Comparison of ENCODE assay signal across 8 cellular contexts in the genomic region with DNA sequence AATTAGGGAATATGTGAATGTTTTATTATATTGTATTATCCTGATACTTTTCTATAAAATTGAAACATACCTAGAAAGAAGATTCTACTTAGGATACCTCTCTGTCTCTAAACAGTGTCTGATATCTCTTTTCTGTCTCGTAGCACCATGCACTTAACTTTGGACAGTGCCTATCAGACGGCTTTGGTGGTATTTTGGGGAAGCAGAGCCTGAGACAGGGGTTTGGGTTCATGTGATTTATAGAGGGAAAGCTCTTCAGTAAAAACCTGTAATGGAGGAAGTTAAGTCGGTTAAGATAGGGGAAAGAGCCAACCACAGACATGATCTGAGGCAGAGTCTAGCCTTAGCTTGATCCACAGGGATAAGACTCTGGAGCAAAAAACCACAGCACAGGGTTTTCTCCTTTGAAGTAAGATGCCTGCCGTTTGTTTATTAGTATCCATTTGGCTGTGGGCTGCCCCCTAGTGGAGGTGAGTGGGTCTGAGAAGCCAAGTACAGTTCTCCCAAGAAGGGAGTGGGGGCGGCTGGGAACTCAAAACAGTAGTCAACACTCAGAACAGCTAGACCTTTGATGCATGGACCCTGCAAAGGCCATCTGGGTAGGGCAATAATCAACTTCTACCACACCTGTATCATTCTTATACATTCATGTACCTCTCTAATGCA.
DNase-seq lines count a peak whose midpoint lies in the region; ATAC-seq lines count a peak whose summit lies in the region.

No MANE protein-coding gene starts in this region.

- no peaks in the 10 kb centered on the region for H3K4me1 ChIP-seq in Karpas-422 (ENCODE audit: low read length)

- no peak overlapping the region for H3K27ac Mint-ChIP-seq in activated CD4-positive, alpha-beta T cell treated with anti-CD3 and anti-CD28 coated beads for 36 hours

- H3K27ac ChIP-seq in Karpas-422 (ENCODE audit: low read length) = no peak overlapping the region

- no peak overlapping the region for H3K4me3 Mint-ChIP-seq in activated CD4-positive, alpha-beta T cell treated with anti-CD3 and anti-CD28 coated beads for 36 hours

- CTCF ChIA-PET in activated CD4-positive, alpha-beta T cell treated with anti-CD3 and anti-CD28 coated beads for 36 hours (lab: Charles Lee) = interaction anchor here (0.6 kb wide), 1 partner anchor 1374 kb away, joined by 4 read pairs; no protein-coding TSS in a partner anchor

- peak; percentile 61 for ATAC-seq in activated CD4-positive, alpha-beta T cell treated with anti-CD3 and anti-CD28 coated beads for 36 hours
- ATAC-seq in GM21786 (IDR thresholded peaks at IDR 0.05; ENCODE audit: unreplicated experiment) = peak; percentile 87

- peaks cover 3% of the 10 kb centered on the region for H3K9me3 Mint-ChIP-seq in activated CD4-positive, alpha-beta T cell treated with anti-CD3 and anti-CD28 coated beads for 36 hours (ENCODE audit: low read depth)

- no peaks in the 10 kb centered on the region for H3K9me2 ChIP-seq in Karpas-422 (replicated peaks; ENCODE audit: insufficient read depth, low read length)

- H3K27me3 ChIP-seq in Karpas-422 (ENCODE audit: low read length) = no peaks in the 10 kb centered on the region

- no peak overlapping the region for H3K4me2 ChIP-seq in Karpas-422 (ENCODE audit: low read depth, low read length, poor library complexity, severe bottlenecking)

- intact Hi-C loops in activated CD4-positive, alpha-beta T cell treated with anti-CD3 and anti-CD28 coated beads for 36 hours (cut with DNase I, micrococcal nuclease) = loop anchor here in 1 of 2 experiments (1.0 kb wide), 1 partner anchor 69 kb away; no protein-coding TSS in a partner anchor

- DNase-seq in activated CD4-positive, alpha-beta T cell treated with anti-CD3 and anti-CD28 coated beads for 36 hours = peak; percentile 70
- no peak for DNase-seq in activated CD4-positive, alpha-beta T cell treated with anti-CD3 and anti-CD28 coated beads for 1 hour
- DNase-seq in Karpas-422 = peak; percentile 87
- peak; percentile 39 for DNase-seq in UCSD-AML1 (lab: John Stamatoyannopoulos, UW; ENCODE audit: unreplicated experiment)
- peak; percentile 66 for DNase-seq in globus pallidus (ENCODE audit: low spot score)
- DNase-seq in renal cortical epithelial cell (ENCODE audit: low read depth) = peak; percentile 38
- no peak for DNase-seq in mesenteric fat pad (ENCODE audit: low spot score)

- H2AFZ ChIP-seq in Karpas-422 (ENCODE audit: low read length) = peak overlapping the region; percentile 35; the same call in 1 of the 2 replicates

- H3K36me3 Mint-ChIP-seq in activated CD4-positive, alpha-beta T cell treated with anti-CD3 and anti-CD28 coated beads for 36 hours (ENCODE audit: low read depth) = no peaks in the 10 kb centered on the region

- H3K4me3 ChIP-seq in Karpas-422 (ENCODE audit: low read length) = no peak overlapping the region

- H3K79me2 ChIP-seq in Karpas-422 (ENCODE audit: low read length) = no peaks in the 10 kb centered on the region

- H3K9me3 ChIP-seq in Karpas-422 (ENCODE audit: low read length) = no peaks in the 10 kb centered on the region

- POLR2A ChIA-PET in activated CD4-positive, alpha-beta T cell treated with anti-CD3 and anti-CD28 coated beads for 36 hours (lab: Charles Lee) = interaction anchor here (0.6 kb wide), 1 partner anchor 124 kb away, joined by 4 read pairs; no protein-coding TSS in a partner anchor

- no peaks in the 10 kb centered on the region for H4K20me1 ChIP-seq in Karpas-422 (ENCODE audit: insufficient read depth, low read depth, low read length)

- H3K27me3 Mint-ChIP-seq in activated CD4-positive, alpha-beta T cell treated with anti-CD3 and anti-CD28 coated beads for 36 hours = peaks cover 6% of the 10 kb centered on the region

- H3K9ac ChIP-seq in Karpas-422 (ENCODE audit: low read length) = no peak overlapping the region

- no peaks in the 10 kb centered on the region for H3K36me3 ChIP-seq in Karpas-422 (ENCODE audit: insufficient read depth, low read length)

- H3K4me1 Mint-ChIP-seq in activated CD4-positive, alpha-beta T cell treated with anti-CD3 and anti-CD28 coated beads for 36 hours = no peaks in the 10 kb centered on the region

Comparison
In these comparisons a context has a peak if more than half of its experiments do, and no peak if none do; other contexts are left out.
1. DNase-seq: peak in activated CD4-positive, alpha-beta T cell treated with anti-CD3 and anti-CD28 coated beads for 36 hours (single experiment), Karpas-422 (single experiment), UCSD-AML1 (single experiment), globus pallidus (single experiment) and renal cortical epithelial cell (single experiment); none in activated CD4-positive, alpha-beta T cell treated with anti-CD3 and anti-CD28 coated beads for 1 hour (single experiment) and mesenteric fat pad (single experiment).